In genomic region chr1:36151845-36152203, GRCh38 we compare ENCODE assay signal across 8 cellular contexts. TPM values are rescaled to one million over a fixed set of nuclear protein-coding genes. Genes with fewer than 3 reads are reported as not detected.
DNase-seq lines count a peak whose midpoint lies in the region; ATAC-seq and TF ChIP-seq lines count a peak whose summit lies in the region.

No MANE protein-coding gene starts in this region.

- H3K4me1 ChIP-seq in HEK293 (ENCODE audit: control insufficient read depth, insufficient read depth, low read length): no peaks in the 10 kb centered on the region

- ATAC-seq in HG03139 (IDR thresholded peaks at IDR 0.05; ENCODE audit: unreplicated experiment) (no peak), HG03469 (IDR thresholded peaks at IDR 0.05; ENCODE audit: unreplicated experiment) (no peak), HG02973 (IDR thresholded peaks at IDR 0.05; ENCODE audit: unreplicated experiment) (no peak)

- H3K4me1 Mint-ChIP-seq in activated CD4-positive, alpha-beta T cell treated with anti-CD3 and anti-CD28 coated beads, Interleukin-2, amount 10 ng/mL, durations not matched to agents 24 days and 14 days: peaks cover 58% of the 10 kb centered on the region
- peaks cover 31% of the 10 kb centered on the region for H3K4me1 Mint-ChIP-seq in endothelial cell (ENCODE audit: unreplicated experiment)

- no peaks in the 10 kb centered on the region for H3K9me3 Mint-ChIP-seq in activated CD4-positive, alpha-beta T cell treated with anti-CD3 and anti-CD28 coated beads, Interleukin-2, amount 10 ng/mL, durations not matched to agents 24 days and 14 days
- H3K9me3 Mint-ChIP-seq in endothelial cell (ENCODE audit: unreplicated experiment): no peaks in the 10 kb centered on the region

- no peaks in the 10 kb centered on the region for H3K27me3 Mint-ChIP-seq in activated CD4-positive, alpha-beta T cell treated with anti-CD3 and anti-CD28 coated beads, Interleukin-2, amount 10 ng/mL, durations not matched to agents 24 days and 14 days
- peaks cover 15% of the 10 kb centered on the region for H3K27me3 Mint-ChIP-seq in endothelial cell (ENCODE audit: unreplicated experiment)

- no peaks in the 10 kb centered on the region for H3K9me3 ChIP-seq in HEK293 (ENCODE audit: control insufficient read depth, insufficient read depth, low read depth, low read length)

- H3K4me3 Mint-ChIP-seq in activated CD4-positive, alpha-beta T cell treated with anti-CD3 and anti-CD28 coated beads, Interleukin-2, amount 10 ng/mL, durations not matched to agents 24 days and 14 days: peak overlapping the region; percentile 71
- H3K4me3 Mint-ChIP-seq in endothelial cell (ENCODE audit: unreplicated experiment): no peak overlapping the region

- H3K27ac ChIP-seq in HEK293 (ENCODE audit: extremely low read depth, low read depth, low read length): no peak overlapping the region

- TF ChIP-seq CTCF in HEK293 (tag by site-specific recombination; IDR thresholded peaks at IDR 0.05) (no peak), endothelial cell (IDR thresholded peaks at IDR 0.05; ENCODE audit: unreplicated experiment) (no peak)

- peaks cover 0 to 9% of the 10 kb centered on the region in 2 experiments; a peak in 1 of 3 replicates for H3K36me3 ChIP-seq in HEK293 (ENCODE audit: control insufficient read depth in 2 of 2, insufficient read depth in 1 of 2, low read length in 2 of 2)

- peak overlapping the region; percentile 68 for H3K27ac Mint-ChIP-seq in activated CD4-positive, alpha-beta T cell treated with anti-CD3 and anti-CD28 coated beads, Interleukin-2, amount 10 ng/mL, durations not matched to agents 24 days and 14 days
- H3K27ac Mint-ChIP-seq in endothelial cell (ENCODE audit: unreplicated experiment): peak overlapping the region; percentile 36

- CTCF ChIA-PET in HEK293 (lab: Yijun Ruan, JAX): interaction anchor here (0.6 to 4.4 kb wide), 7 partner anchors 9 to 268 kb away, joined by 3 to 132 read pairs (median 8); no protein-coding TSS in a partner anchor

- H3K36me3 Mint-ChIP-seq in activated CD4-positive, alpha-beta T cell treated with anti-CD3 and anti-CD28 coated beads, Interleukin-2, amount 10 ng/mL, durations not matched to agents 24 days and 14 days (ENCODE audit: low read depth): peaks cover 20% of the 10 kb centered on the region
- H3K36me3 Mint-ChIP-seq in endothelial cell (ENCODE audit: low read depth, unreplicated experiment): peaks cover 11% of the 10 kb centered on the region

- DNase-seq in activated CD4-positive, alpha-beta T cell treated with anti-CD3 and anti-CD28 coated beads, Interleukin-2, amount 10 ng/mL, durations not matched to agents 24 days and 14 days: peak; percentile 90
- DNase-seq in endothelial cell (ENCODE audit: low spot score) (no peak), head of caudate nucleus (no peak)
- peak; percentile 55 to 57 for DNase-seq in stimulated activated CD4-positive, alpha-beta T cell treated with anti-CD3 and anti-CD28 coated beads, Interleukin-2, amount 100 ng/mL, for 24 hours

- intact Hi-C loops in activated CD4-positive, alpha-beta T cell treated with anti-CD3 and anti-CD28 coated beads, Interleukin-2, amount 10 ng/mL, durations not matched to agents 24 days and 14 days (cut with micrococcal nuclease): no loop called here
- intact Hi-C loops in head of caudate nucleus (cut with DNase I): loop anchor here (2.0 kb wide), 1 partner anchor 37 kb away; no protein-coding TSS in a partner anchor

- H3K4me3 ChIP-seq in HEK293 (ENCODE audit: low read depth, low read length): no peak overlapping the region

- POLR2A ChIA-PET in HEK293 (lab: Yijun Ruan, JAX): interaction anchor here (0.5 to 3.8 kb wide), 4 partner anchors 9 to 172 kb away, joined by 3 to 28 read pairs (median 16); partner anchors contain the start of gene EVA1B

TF ChIP-seq in HEK293, 187 proteins besides CTCF, POLR2A, EP300 and RAD21 (continues in another document):
- TF ChIP-seq ZNF544 (tag by site-specific recombination; IDR thresholded peaks at IDR 0.05) (no peak), PATZ1 (tag by site-specific recombination; IDR thresholded peaks at IDR 0.05) (0 out of 2 replicates have a peak, but pooled peaks have one; percentile 25), ATF2 (tag by site-specific recombination; IDR thresholded peaks at IDR 0.05; ENCODE audit: low read depth) (no peak), SP3 (tag by site-specific recombination; IDR thresholded peaks at IDR 0.05) (peak; percentile 45; the same call in 1 of the 2 replicates), ZNF449 (tag by site-specific recombination; IDR thresholded peaks at IDR 0.05) (no peak), ZNF354C (tag by site-specific recombination; IDR thresholded peaks at IDR 0.05; ENCODE audit: borderline replicate concordance, low read depth) (no peak), GLIS1 (tag by site-specific recombination; IDR thresholded peaks at IDR 0.05) (no peak), ZNF501 (tag by site-specific recombination; IDR thresholded peaks at IDR 0.05) (no peak), EGR2 (tag by site-specific recombination; IDR thresholded peaks at IDR 0.05; ENCODE audit: low read depth) (peak; percentile 56), GLIS2 (tag by site-specific recombination; IDR thresholded peaks at IDR 0.05) (no peak), MYNN (tag by site-specific recombination; IDR thresholded peaks at IDR 0.05; ENCODE audit: borderline replicate concordance) (no peak), ZFHX2 (tag by site-specific recombination; conservative IDR thresholded peaks at IDR 0.05) (peak; percentile 60), PRDM1 (tag by site-specific recombination; IDR thresholded peaks at IDR 0.05) (no peak), ZNF398 (tag by site-specific recombination; IDR thresholded peaks at IDR 0.05) (peak; percentile 59), IKZF3 (tag by site-specific recombination; IDR thresholded peaks at IDR 0.05) (no peak), SCRT1 (tag by site-specific recombination; IDR thresholded peaks at IDR 0.05; ENCODE audit: borderline replicate concordance) (no peak)

RNA-seq across cellular contexts. Expression of gene TRAPPC3, which starts 2.5 kb away (rescaled TPM):
- 71.2 and 72.4 TPM in 2 replicates for total RNA-seq in activated CD4-positive, alpha-beta T cell treated with anti-CD3 and anti-CD28 coated beads, Interleukin-2, amount 10 ng/mL, durations not matched to agents 24 days and 14 days
- total RNA-seq in endothelial cell (ENCODE audit: unreplicated experiment): 50.7 TPM

RNA-seq across cellular contexts. Expression of gene MAP7D1, which starts 4.1 kb away (rescaled TPM):
- 170 and 177 TPM in 2 replicates for total RNA-seq in activated CD4-positive, alpha-beta T cell treated with anti-CD3 and anti-CD28 coated beads, Interleukin-2, amount 10 ng/mL, durations not matched to agents 24 days and 14 days
- total RNA-seq in endothelial cell (ENCODE audit: unreplicated experiment): 189 TPM

RNA-seq across cellular contexts. Expression of gene COL8A2, which starts 26.8 kb away (rescaled TPM):
- 0.12 TPM in 2 replicates for total RNA-seq in activated CD4-positive, alpha-beta T cell treated with anti-CD3 and anti-CD28 coated beads, Interleukin-2, amount 10 ng/mL, durations not matched to agents 24 days and 14 days
- 0.13 TPM for total RNA-seq in endothelial cell (ENCODE audit: unreplicated experiment)

Comparison
In these comparisons a context has a peak if more than half of its experiments do, and no peak if none do; other contexts are left out.
1. DNase-seq: peak in activated CD4-positive, alpha-beta T cell treated with anti-CD3 and anti-CD28 coated beads, Interleukin-2, amount 10 ng/mL, durations not matched to agents 24 days and 14 days (single experiment) and stimulated activated CD4-positive, alpha-beta T cell treated with anti-CD3 and anti-CD28 coated beads, Interleukin-2, amount 100 ng/mL, for 24 hours (2 of 2); none in endothelial cell (single experiment) and head of caudate nucleus (0 of 42).